ENCODE assay signal across 8 cellular contexts in genomic region chr20:33666293-33667244, GRCh38. TPM values are rescaled to one million over a fixed set of nuclear protein-coding genes. Genes with fewer than 3 reads are reported as not detected.
DNase-seq lines count a peak whose midpoint lies in the region; ATAC-seq and TF ChIP-seq lines count a peak whose summit lies in the region.

Gene ACTL10, plus strand, starts transcription at chr20:33666943. Its CDS starts 555 bp downstream, at chr20:33667498.

- H3K4me3 ChIP-seq in GM23338, result peak within 1 kb of the TSS; percentile 53
- H3K4me3 ChIP-seq in MG63, result peak within 1 kb of the TSS; percentile 49
- H3K4me3 ChIP-seq in heart right ventricle, result peak within 1 kb of the TSS; percentile 30 to 81 (median 62)
- H3K4me3 ChIP-seq in transverse colon, result peak within 1 kb of the TSS; percentile 10 to 68 (median 53)

- H3K27ac ChIP-seq in GM23338 (ENCODE audit: low read depth) (0 out of 2 replicates have a peak within 1 kb of the TSS, but pooled peaks have one; percentile 0), heart right ventricle (peak within 1 kb of the TSS; percentile 63 to 89 (median 82)), transverse colon (peak within 1 kb of the TSS; percentile 91 to 99 (median 96))

- TF ChIP-seq POLR2A in transverse colon (IDR thresholded peaks at IDR 0.05), result peak; percentile 79

- peak within 1 kb of the TSS; percentile 80; the same call in 1 of the 2 replicates for H2AFZ ChIP-seq in GM23338

- intact Hi-C loops in heart right ventricle (cut with DNase I) (loop anchor here in 6 of 10 donors (2.0 to 5.0 kb wide), 2 partner anchors 209 to 210 kb away; no protein-coding TSS in a partner anchor), posterior cingulate gyrus (cut with DNase I) (loop anchor here (5.0 kb wide), 2 partner anchors 66 to 209 kb away; partner anchors contain the start of gene ZNF341), transverse colon (cut with DNase I; ENCODE audit: low total_unique reads) (no loop called here)

- H3K79me2 ChIP-seq in GM23338 (replicated peaks; ENCODE audit: insufficient read depth), result no peaks in the 10 kb centered on the region

- H3K9me3 ChIP-seq in MG63 (no peaks in the 10 kb centered on the region), heart right ventricle (no peaks in the 10 kb centered on the region), transverse colon (no peaks in the 10 kb centered on the region)

- H3K4me1 ChIP-seq in GM23338 (ENCODE audit: insufficient read depth) (peaks cover 14% of the 10 kb centered on the region; the same call in 1 of the 2 replicates), heart right ventricle (peaks cover 19 to 60% (median 44%) of the 10 kb centered on the region in 9 donors), transverse colon (peaks cover 15 to 42% (median 34%) of the 10 kb centered on the region in 4 donors)

- peak within 1 kb of the TSS; percentile 80 for H3K27ac Mint-ChIP-seq in GM23338

- peak within 1 kb of the TSS; percentile 76 for H3K4me2 ChIP-seq in GM23338

- H3K9me3 Mint-ChIP-seq in GM23338, result no peaks in the 10 kb centered on the region

- DNase-seq in GF-D8 (lab: John Stamatoyannopoulos, UW), result peak; percentile 85
- DNase-seq in GM23338 (ENCODE audit: low spot score), result peak; percentile 98
- DNase-seq in MG63, result peak; percentile 95
- DNase-seq in T-helper 1 cell, result peak; percentile 68 to 84 (median 75)
- DNase-seq in amniotic stem cell (lab: John Stamatoyannopoulos, UW), result peak; percentile 96
- peak; percentile 98 for DNase-seq in heart right ventricle
- peak; percentile 85 to 98 (median 91) for DNase-seq in posterior cingulate gyrus
- peak; percentile 99 for DNase-seq in transverse colon

- peaks cover 28% of the 10 kb centered on the region for H3K36me3 Mint-ChIP-seq in GM23338 (ENCODE audit: low read depth)

- H3F3A ChIP-seq in GM23338 (replicated peaks; ENCODE audit: low read depth), result peaks cover 11% of the 10 kb centered on the region; the same call in 1 of the 2 replicates

- peaks cover 28% of the 10 kb centered on the region for H3K4me1 Mint-ChIP-seq in GM23338

- in situ Hi-C loops in transverse colon (cut with MboI; ENCODE audit: low pct_ligation_motif_present in 1 of 4, low pct_unique_long_range_greater_than_20kb in 1 of 4, low sequenced_read_pairs in 3 of 4), result no loop called here

- H3K4me3 Mint-ChIP-seq in GM23338, result peak within 1 kb of the TSS; percentile 78

- no peak for TF ChIP-seq EP300 in transverse colon (IDR thresholded peaks at IDR 0.05; ENCODE audit: low read depth)

- 6 to 7% methylated on average over 50 of the region's 50 CpGs for WGBS in heart right ventricle, 2 donors
- WGBS in transverse colon (ENCODE audit: low coverage in 1 of 2), 2 donors, result 0 to 1% methylated on average over 3 to 48 of the region's 50 CpGs

- TF ChIP-seq CTCF in GM23338 (conservative IDR thresholded peaks at IDR 0.05; ENCODE audit: low read depth in 2 of 2) (peak in 1 of 2 experiments; percentile 34; a peak in 3 of 4 replicates), heart right ventricle (IDR thresholded peaks at IDR 0.05) (peak in 6 of 9 donors; percentile 13 to 65 (median 52)), transverse colon (IDR thresholded peaks at IDR 0.05) (peak; percentile 16 to 45 (median 30))

- peaks cover 3% of the 10 kb centered on the region for H4K20me1 ChIP-seq in GM23338 (replicated peaks; ENCODE audit: insufficient read depth)

- peaks cover 29% of the 10 kb centered on the region for H3K27me3 Mint-ChIP-seq in GM23338 (ENCODE audit: insufficient read depth, low read depth, poor library complexity)

- H3K9me2 ChIP-seq in GM23338 (ENCODE audit: insufficient read depth), result no peaks in the 10 kb centered on the region

- ATAC-seq in GM23338 (peak; percentile 76), heart right ventricle (peak; percentile 73 to 91 (median 83))

- H3K27me3 ChIP-seq in GM23338 (ENCODE audit: insufficient read depth), result peaks cover 17% of the 10 kb centered on the region; the same call in 1 of the 2 replicates
- H3K27me3 ChIP-seq in MG63, result no peaks in the 10 kb centered on the region
- no peaks in the 10 kb centered on the region for H3K27me3 ChIP-seq in heart right ventricle
- no peaks in the 10 kb centered on the region for H3K27me3 ChIP-seq in transverse colon

- H3K36me3 ChIP-seq in GM23338 (ENCODE audit: insufficient read depth) (no peaks in the 10 kb centered on the region; the same call in 1 of the 2 replicates), MG63 (peaks cover 13% of the 10 kb centered on the region), heart right ventricle (peaks cover 0 to 30% (median 2%) of the 10 kb centered on the region in 9 donors), transverse colon (peaks cover 0 to 5% (median 0%) of the 10 kb centered on the region in 4 donors)

TF ChIP-seq in GM23338, 12 proteins besides CTCF, POLR2A, EP300 and RAD21:
- no peak for TF ChIP-seq EZH2phosphoT487 (IDR thresholded peaks at IDR 0.05; ENCODE audit: unreplicated experiment)
- peak; percentile 80 for TF ChIP-seq POLR2AphosphoS5 (IDR thresholded peaks at IDR 0.05; ENCODE audit: low read depth)

RNA-seq across cellular contexts. Expression of gene ACTL10, which starts in this region (rescaled TPM):
- 0.08 and 1.9 TPM in 2 replicates for total RNA-seq in GM23338 (2014; rRNA removed; shearing (Covaris generic))
- 0.66 and 0.71 TPM in 2 replicates for polyA plus RNA-seq in GM23338 (2016; fragmentation: Nextera tagmentation; extraction: Ambion mirVana)
- total RNA-seq in MG63 (2014; rRNA removed; shearing (Covaris generic); ENCODE audit: low replicate concordance), result 2.4 and 3.5 TPM in 2 replicates
- total RNA-seq in heart right ventricle, result under 1 TPM in 6 of 10 donors, not detected in 4; 0.11 to 0.39 (median 0.25) TPM
- polyA plus RNA-seq in heart right ventricle, result 1 to 10 TPM in 1 of 2 donors, under 1 TPM in 1; 0.59 to 1.2 TPM
- 10 to 100 TPM in 1 of 4 donors, 1 to 10 TPM in 2, not detected in 1; 1.5 to 14.1 (median 3.0) TPM for total RNA-seq in transverse colon

Comparison
In these comparisons a context has a peak if more than half of its experiments do, and no peak if none do; other contexts are left out.
1. Peak in every context shown above with its lines: DNase-seq, ATAC-seq, H3K4me3 ChIP-seq and H3K27ac ChIP-seq.
2. H3K27ac ChIP-seq: peak in every context shown above with its lines; median percentile 96 in transverse colon; 82 in heart right ventricle; 0 in GM23338.